ENCODE assay signal across 23 cellular contexts in genomic region chr1:224089583-224089982, GRCh38.
"Had no signal": no experiment of that assay in that cellular context is flagged by ENCODE, and none has a peak within 500 bp of the region (broad histone marks: within the 10 kb centered on the region; RNA-seq: fewer than 3 reads in every experiment).

No MANE protein-coding gene starts in this region.

- H3K4me1 ChIP-seq: colonic mucosa, esophagus muscularis mucosa, foreskin keratinocyte, gastroesophageal sphincter, heart left ventricle, left lung, lower lobe of right lung had no signal

- H3K27ac Mint-ChIP-seq: dendritic cell treated with granulocyte-macrophage colony-stimulating factor and Interleukin-4, amounts not matched to agents 40 ng/mL and 50 ng/mL, for 4 days; effector memory CD8-positive, alpha-beta T cell; endodermal cell; immature natural killer cell; mesothelial cell of epicardium had no signal

- H3K4me1 Mint-ChIP-seq: endodermal cell, immature natural killer cell, mesothelial cell of epicardium, naive B cell had no signal

- H3K9me3 ChIP-seq: colonic mucosa, esophagus muscularis mucosa, gastroesophageal sphincter, heart left ventricle, left lung, lower lobe of right lung had no signal

- H3K9me3 Mint-ChIP-seq: dendritic cell treated with granulocyte-macrophage colony-stimulating factor and Interleukin-4, amounts not matched to agents 40 ng/mL and 50 ng/mL, for 4 days; effector memory CD8-positive, alpha-beta T cell; endodermal cell; immature natural killer cell; mesothelial cell of epicardium had no signal

- ATAC-seq: effector memory CD8-positive, alpha-beta T cell; foreskin keratinocyte; gastroesophageal sphincter; heart left ventricle; left lung; left ventricle myocardium superior; lower lobe of right lung had no signal

- H3K4me3 ChIP-seq: colonic mucosa, esophagus muscularis mucosa, gastroesophageal sphincter, heart left ventricle, hepatocyte, left lung, lower lobe of right lung had no signal

- H3K4me3 Mint-ChIP-seq: dendritic cell treated with granulocyte-macrophage colony-stimulating factor and Interleukin-4, amounts not matched to agents 40 ng/mL and 50 ng/mL, for 4 days; effector memory CD8-positive, alpha-beta T cell; endodermal cell; immature natural killer cell; mesothelial cell of epicardium; naive B cell had no signal

- H3K36me3 Mint-ChIP-seq: immature natural killer cell, mesothelial cell of epicardium, naive B cell had no signal

- DNase-seq: colonic mucosa; cortex of kidney; effector CD8-positive, alpha-beta T cell; effector memory CD8-positive, alpha-beta T cell; endodermal cell; erythroblast; foreskin keratinocyte; heart left ventricle; hypothalamus; immature natural killer cell; islet precursor cell; kidney; kidney glomerular epithelial cell; left lung; left ventricle myocardium superior; lower lobe of right lung; mesenchymal stem cell; naive B cell had no signal

- H3K36me3 ChIP-seq: colonic mucosa, esophagus muscularis mucosa, gastroesophageal sphincter, heart left ventricle, left lung, lower lobe of right lung had no signal
